ENCODE assay signal across 12 cellular contexts in the genomic region with DNA sequence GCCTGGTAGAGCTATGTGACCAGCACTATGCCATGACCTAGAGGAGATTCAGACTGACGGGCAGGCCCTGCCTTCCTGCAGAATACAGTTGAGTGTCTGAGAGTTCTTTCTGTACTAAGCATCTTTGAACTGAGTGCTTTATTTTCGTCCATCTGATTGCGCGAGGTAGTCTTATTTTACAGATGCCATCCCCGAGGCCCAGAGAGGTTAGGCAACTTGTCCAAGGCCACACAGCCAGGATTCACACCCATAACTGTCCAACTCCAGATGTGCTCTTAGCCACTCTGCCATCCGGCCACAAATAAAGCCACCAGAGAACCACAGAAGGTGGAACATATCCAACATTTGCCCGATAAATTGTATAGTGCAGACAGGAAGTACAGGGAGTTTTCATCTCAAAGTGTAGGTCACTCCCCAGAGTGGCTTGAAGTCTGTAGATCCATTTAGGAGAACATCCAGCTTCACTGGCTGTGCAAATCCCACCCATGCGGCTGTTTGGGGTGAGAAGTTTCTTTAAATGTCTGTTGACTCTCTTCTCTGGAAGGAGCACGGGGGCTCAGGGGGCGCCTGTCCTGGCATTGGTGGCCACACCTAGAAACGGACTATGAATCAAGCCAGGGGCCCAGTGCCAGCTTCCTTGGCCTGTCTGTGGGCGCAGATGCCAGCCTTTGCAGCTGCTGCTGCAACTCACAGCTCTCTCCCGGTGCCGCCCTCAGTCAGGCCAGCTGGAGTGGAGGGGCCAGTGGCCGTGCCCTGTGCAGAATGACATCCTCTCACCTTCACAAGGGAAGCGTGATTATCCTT. TPM values are rescaled to one million over a fixed set of nuclear protein-coding genes. Genes with fewer than 3 reads are reported as not detected.
DNase-seq lines count a peak whose midpoint lies in the region; ATAC-seq, FAIRE-seq and TF ChIP-seq lines count a peak whose summit lies in the region.
"Had no signal": no experiment of that assay in that cellular context is flagged by ENCODE, and none has a peak within 500 bp of the region (broad histone marks: within the 10 kb centered on the region; RNA-seq: fewer than 3 reads in every experiment).

No MANE protein-coding gene starts in this region.

- peaks cover 3% of the 10 kb centered on the region for H3K27me3 Mint-ChIP-seq in activated T-helper 17 cell treated with anti-CD3 and anti-CD28 coated beads, Interleukin-2, amount 50 U/mL, for 72 hours

- H3K4me1 Mint-ChIP-seq in activated T-helper 17 cell treated with anti-CD3 and anti-CD28 coated beads, Interleukin-2, amount 50 U/mL, for 72 hours: peaks cover 12% of the 10 kb centered on the region

- H3K27ac ChIP-seq in left lung (peak overlapping the region; percentile 66 to 68), smooth muscle cell (ENCODE audit: low read depth) (peak overlapping the region; percentile 85)
- H3K27ac ChIP-seq: HL-60 had no signal

- peaks cover 61% of the 10 kb centered on the region for H4K20me1 ChIP-seq in smooth muscle cell (ENCODE audit: low read depth)

- H3K4me1 ChIP-seq in left lung (peaks cover 35 to 49% of the 10 kb centered on the region in 2 donors), smooth muscle cell (ENCODE audit: low read depth) (peaks cover 21% of the 10 kb centered on the region)

- H3K9me3 Mint-ChIP-seq in activated T-helper 17 cell treated with anti-CD3 and anti-CD28 coated beads, Interleukin-2, amount 50 U/mL, for 72 hours: no peaks in the 10 kb centered on the region
- H3K9me3 Mint-ChIP-seq: endodermal cell had no signal

- no peak overlapping the region for H3K9ac ChIP-seq in smooth muscle cell (ENCODE audit: low read depth)

- peak; percentile 47 for DNase-seq in H7
- DNase-seq in astrocyte of the hippocampus (ENCODE audit: low read depth, low spot score): peak; percentile 50
- no peak for DNase-seq in left lung
- DNase-seq in smooth muscle cell (lab: John Stamatoyannopoulos, UW; ENCODE audit: unreplicated experiment): no peak
- DNase-seq in ecto neural progenitor cell (ENCODE audit: low spot score): no peak
- no peak for DNase-seq in NCI-H1694 treated with DMSO at 0.1 percent for 48 hours (lab: John Stamatoyannopoulos, UW)
- no peak for DNase-seq in D721Med (ENCODE audit: insufficient read length, low spot score)
- DNase-seq: DND-41, endodermal cell, NCI-H446 treated with DMSO at 0.1 percent for 48 hours had no signal

- H3K4me2 ChIP-seq in smooth muscle cell: peak overlapping the region; percentile 3

- intact Hi-C loops in left lung (cut with DNase I): no loop called here

- H3K27me3 ChIP-seq in H7 (ENCODE audit: control insufficient read depth, insufficient read depth, low read length): no peaks in the 10 kb centered on the region
- H3K27me3 ChIP-seq in left lung: no peaks in the 10 kb centered on the region
- no peaks in the 10 kb centered on the region for H3K27me3 ChIP-seq in smooth muscle cell (ENCODE audit: low read depth)

- H3K9me3 ChIP-seq in left lung (no peaks in the 10 kb centered on the region), smooth muscle cell (replicated peaks; ENCODE audit: low read depth) (no peaks in the 10 kb centered on the region)

- H3K27ac Mint-ChIP-seq in activated T-helper 17 cell treated with anti-CD3 and anti-CD28 coated beads, Interleukin-2, amount 50 U/mL, for 72 hours: no peak overlapping the region
- H3K27ac Mint-ChIP-seq: endodermal cell had no signal

- FAIRE-seq in D721Med (lab: Jason Lieb, UNC): no peak

- peaks cover 18% of the 10 kb centered on the region for H3F3A ChIP-seq in smooth muscle cell (ENCODE audit: low read depth)

- WGBS in smooth muscle cell (ENCODE audit: low lambda C conversion rate): 96% methylated on average over 16 of the region's 16 CpGs

- H3K36me3 ChIP-seq in H7 (replicated peaks; ENCODE audit: control insufficient read depth, insufficient read depth, low read length) (no peaks in the 10 kb centered on the region), left lung (no peaks in the 10 kb centered on the region), smooth muscle cell (ENCODE audit: low read depth) (no peaks in the 10 kb centered on the region)

- TF ChIP-seq CTCF in left lung (IDR thresholded peaks at IDR 0.05) (no peak), smooth muscle cell (IDR thresholded peaks at IDR 0.05; ENCODE audit: borderline replicate concordance, insufficient read depth, poor library complexity, severe bottlenecking) (no peak), D721Med (IDR thresholded peaks at IDR 0.05; ENCODE audit: insufficient read depth, missing control alignments) (no peak)

- no peak overlapping the region for H3K4me3 Mint-ChIP-seq in activated T-helper 17 cell treated with anti-CD3 and anti-CD28 coated beads, Interleukin-2, amount 50 U/mL, for 72 hours
- H3K4me3 Mint-ChIP-seq: endodermal cell had no signal

- H3K36me3 Mint-ChIP-seq in activated T-helper 17 cell treated with anti-CD3 and anti-CD28 coated beads, Interleukin-2, amount 50 U/mL, for 72 hours (ENCODE audit: low read depth): no peaks in the 10 kb centered on the region

- peaks cover 66% of the 10 kb centered on the region for H3K79me2 ChIP-seq in smooth muscle cell (ENCODE audit: low read depth)

- H2AFZ ChIP-seq in smooth muscle cell (ENCODE audit: low read depth): no peak overlapping the region

- H3K4me3 ChIP-seq in H7 (ENCODE audit: insufficient read depth, low read depth, low read length) (no peak overlapping the region), left lung (no peak overlapping the region), smooth muscle cell (no peak overlapping the region)

- peak; percentile 8 for ATAC-seq in left lung
- no peak for ATAC-seq in activated T-helper 17 cell treated with anti-CD3 and anti-CD28 coated beads, Interleukin-2, amount 50 U/mL, for 72 hours (replicated peaks)

RNA-seq across cellular contexts. Expression of gene CHST3, which starts 11.1 kb away (rescaled TPM):
- total RNA-seq in H7 (2014; rRNA removed; shearing (Covaris generic)): 4.1 and 4.2 TPM in 2 replicates
- total RNA-seq in left lung (10 to 100 TPM; 10.3 to 20.1 TPM), smooth muscle cell (10.6 and 13.6 TPM in 2 replicates)
- 7.0 and 8.5 TPM in 2 replicates for polyA plus RNA-seq in smooth muscle cell
- under 1 TPM in 1 of 2 donors, not detected in 1; 0.19 TPM for total RNA-seq in activated T-helper 17 cell treated with anti-CD3 and anti-CD28 coated beads, Interleukin-2, amount 50 U/mL, for 72 hours

Comparison
In these comparisons a context has a peak if more than half of its experiments do, and no peak if none do; other contexts are left out.
1. DNase-seq: peak in H7 (single experiment) and astrocyte of the hippocampus (single experiment); none in left lung (0 of 2), smooth muscle cell (single experiment), ecto neural progenitor cell (single experiment), NCI-H1694 treated with DMSO at 0.1 percent for 48 hours (single experiment) and D721Med (single experiment).